13 cellular contexts compared by ENCODE assay signal in the genomic region with DNA sequence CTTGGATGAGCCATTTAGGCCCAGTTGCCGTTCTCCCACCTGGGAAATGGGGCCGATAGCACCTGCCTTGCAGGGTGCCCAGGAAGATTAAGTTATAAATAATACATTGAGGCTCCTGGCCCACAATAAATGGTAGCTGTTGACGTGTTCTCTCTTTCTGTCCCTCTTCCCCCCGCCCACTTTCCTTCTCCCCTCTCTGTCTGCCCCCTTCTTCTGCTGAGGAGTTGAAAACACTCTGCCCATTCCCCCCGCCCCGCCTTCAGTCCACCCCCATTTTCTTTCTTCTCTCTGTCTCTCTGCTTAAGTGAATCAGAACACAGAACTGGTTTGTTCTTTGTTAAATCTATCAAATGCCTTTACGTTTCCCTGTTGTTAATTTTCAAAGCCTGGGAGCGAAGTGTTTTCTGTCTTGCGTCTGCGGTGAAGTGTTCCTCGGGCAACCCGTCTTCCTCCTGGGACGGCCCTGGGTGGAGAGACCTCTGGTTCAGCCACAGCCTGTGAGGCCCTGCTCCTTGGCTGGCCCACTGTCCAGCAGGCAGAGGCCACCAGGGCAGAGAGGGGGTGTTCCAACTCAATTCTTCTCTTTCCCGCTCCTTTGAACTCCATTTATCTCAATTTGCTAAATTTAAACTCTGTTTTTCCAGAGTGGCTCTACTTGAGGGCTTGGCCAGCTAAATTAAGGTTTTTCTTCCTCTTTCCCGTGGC. TPM values are rescaled to one million over a fixed set of nuclear protein-coding genes. Genes with fewer than 3 reads are reported as not detected.
A peak's percentile ranks its signal among the peaks of the same experiment; 100 is the strongest.
DNase-seq lines count a peak whose midpoint lies in the region; ATAC-seq, FAIRE-seq and TF ChIP-seq lines count a peak whose summit lies in the region.
"Had no signal": no experiment of that assay in that cellular context is flagged by ENCODE, and none has a peak within 500 bp of the region (broad histone marks: within the 10 kb centered on the region; RNA-seq: fewer than 3 reads in every experiment).

No MANE protein-coding gene starts in this region.

- ATAC-seq in activated CD8-positive, alpha-beta T cell treated with anti-CD3 and anti-CD28 coated beads for 36 hours, result no peak
- ATAC-seq in activated CD8-positive, alpha-beta T cell treated with anti-CD3 and anti-CD28 coated beads, Interleukin-2, amount 10 ng/mL, durations not matched to agents 7 days and 5 days, result no peak
- ATAC-seq in activated B cell treated with CpG ODN at 0.5 μM for 24 hours (ENCODE audit: low read depth), result no peak
- no peak for ATAC-seq in omental fat pad (ENCODE audit: low FRiP score)

- FAIRE-seq in D721Med (lab: Jason Lieb, UNC), result no peak

- H3K36me3 Mint-ChIP-seq in activated CD8-positive, alpha-beta T cell treated with anti-CD3 and anti-CD28 coated beads for 36 hours (ENCODE audit: low read depth), result peaks cover 9% of the 10 kb centered on the region
- H3K36me3 Mint-ChIP-seq in activated CD8-positive, alpha-beta T cell treated with anti-CD3 and anti-CD28 coated beads, Interleukin-2, amount 10 ng/mL, durations not matched to agents 7 days and 5 days (ENCODE audit: low read depth), result peaks cover 25% of the 10 kb centered on the region
- no peaks in the 10 kb centered on the region for H3K36me3 Mint-ChIP-seq in activated B cell treated with CpG ODN at 0.5 μM for 24 hours (ENCODE audit: low read depth)

- H3K9me3 Mint-ChIP-seq in activated CD8-positive, alpha-beta T cell treated with anti-CD3 and anti-CD28 coated beads for 36 hours, result no peaks in the 10 kb centered on the region
- H3K9me3 Mint-ChIP-seq in activated CD8-positive, alpha-beta T cell treated with anti-CD3 and anti-CD28 coated beads, Interleukin-2, amount 10 ng/mL, durations not matched to agents 7 days and 5 days (ENCODE audit: insufficient read depth), result no peaks in the 10 kb centered on the region
- H3K9me3 Mint-ChIP-seq in activated B cell treated with CpG ODN at 0.5 μM for 24 hours, result no peaks in the 10 kb centered on the region

- DNase-seq in activated CD8-positive, alpha-beta T cell treated with anti-CD3 and anti-CD28 coated beads for 36 hours, result peak; percentile 39
- no peak for DNase-seq in activated CD8-positive, alpha-beta T cell treated with anti-CD3 and anti-CD28 coated beads, Interleukin-2, amount 10 ng/mL, durations not matched to agents 7 days and 5 days
- DNase-seq in activated B cell treated with CpG ODN at 0.5 μM for 24 hours (no peak), iPS-NIHi11 (ENCODE audit: low spot score) (peak; percentile 6), D721Med (ENCODE audit: insufficient read length, low spot score) (no peak), omental fat pad (ENCODE audit: low spot score) (no peak), HUDEP-2 (lab: John Stamatoyannopoulos, UW; ENCODE audit: unreplicated experiment in 76 of 76) (no peak)
- DNase-seq: HCEC 1CT, NCI-H1417 treated with DMSO at 0.1 percent for 48 hours, occipital lobe, SIG-M5, trophoblast cell had no signal

- peaks cover 37 to 76% (median 60%) of the 10 kb centered on the region in 3 donors for H3K4me1 ChIP-seq in skeletal muscle tissue (ENCODE audit: control insufficient read depth in 3 of 3, insufficient read depth in 3 of 3, low read length in 3 of 3)

- POLR2A ChIA-PET in activated CD8-positive, alpha-beta T cell treated with anti-CD3 and anti-CD28 coated beads for 36 hours (lab: Charles Lee), result interaction anchor here (1.0 kb wide), 1 partner anchor 27 kb away, joined by 3 read pairs; no protein-coding TSS in a partner anchor
- POLR2A ChIA-PET in activated CD8-positive, alpha-beta T cell treated with anti-CD3 and anti-CD28 coated beads, Interleukin-2, amount 10 ng/mL, durations not matched to agents 7 days and 5 days (lab: Charles Lee), result no interaction called here
- POLR2A ChIA-PET in activated B cell treated with CpG ODN at 0.5 μM for 24 hours (lab: Charles Lee), result no interaction called here

- H3K9me3 ChIP-seq in skeletal muscle tissue (ENCODE audit: control insufficient read depth in 3 of 3, low read length in 3 of 3), result no peaks in the 10 kb centered on the region

- no peak for TF ChIP-seq CTCF in activated CD8-positive, alpha-beta T cell treated with anti-CD3 and anti-CD28 coated beads for 36 hours (IDR thresholded peaks at IDR 0.05)
- TF ChIP-seq CTCF in activated B cell treated with CpG ODN at 0.5 μM for 24 hours (IDR thresholded peaks at IDR 0.05) (no peak), D721Med (IDR thresholded peaks at IDR 0.05; ENCODE audit: insufficient read depth, missing control alignments) (no peak), omental fat pad (IDR thresholded peaks at IDR 0.05) (no peak)

- CTCF ChIA-PET in activated CD8-positive, alpha-beta T cell treated with anti-CD3 and anti-CD28 coated beads for 36 hours (lab: Charles Lee), result interaction anchor here (0.9 to 1.5 kb wide), 4 partner anchors 11 to 148 kb away, joined by 3 to 4 read pairs (median 3); no protein-coding TSS in a partner anchor
- CTCF ChIA-PET in activated CD8-positive, alpha-beta T cell treated with anti-CD3 and anti-CD28 coated beads, Interleukin-2, amount 10 ng/mL, durations not matched to agents 7 days and 5 days (lab: Charles Lee), result interaction anchor here (1.7 kb wide), 1 partner anchor 160 kb away, joined by 4 read pairs; no protein-coding TSS in a partner anchor
- CTCF ChIA-PET in activated B cell treated with CpG ODN at 0.5 μM for 24 hours (lab: Charles Lee), result no interaction called here

- H3K27ac ChIP-seq in skeletal muscle tissue (ENCODE audit: low read depth, low read length), result peak overlapping the region; percentile 26

- H3K4me3 Mint-ChIP-seq in activated CD8-positive, alpha-beta T cell treated with anti-CD3 and anti-CD28 coated beads for 36 hours, result no peak overlapping the region
- H3K4me3 Mint-ChIP-seq in activated CD8-positive, alpha-beta T cell treated with anti-CD3 and anti-CD28 coated beads, Interleukin-2, amount 10 ng/mL, durations not matched to agents 7 days and 5 days, result no peak overlapping the region
- peak overlapping the region; percentile 65 for H3K4me3 Mint-ChIP-seq in activated B cell treated with CpG ODN at 0.5 μM for 24 hours

- H3K4me3 ChIP-seq in skeletal muscle tissue (ENCODE audit: low read length in 3 of 3), result no peak overlapping the region

- intact Hi-C loops in activated CD8-positive, alpha-beta T cell treated with anti-CD3 and anti-CD28 coated beads for 36 hours (cut with micrococcal nuclease), result loop anchor here (5.0 kb wide), 2 partner anchors 33 to 93 kb away; no protein-coding TSS in a partner anchor
- intact Hi-C loops in activated B cell treated with CpG ODN at 0.5 μM for 24 hours (cut with micrococcal nuclease), result no loop called here

- H3K27me3 Mint-ChIP-seq in activated CD8-positive, alpha-beta T cell treated with anti-CD3 and anti-CD28 coated beads for 36 hours, result no peaks in the 10 kb centered on the region
- H3K27me3 Mint-ChIP-seq in activated CD8-positive, alpha-beta T cell treated with anti-CD3 and anti-CD28 coated beads, Interleukin-2, amount 10 ng/mL, durations not matched to agents 7 days and 5 days (ENCODE audit: low read depth), result peaks cover 6% of the 10 kb centered on the region
- H3K27me3 Mint-ChIP-seq in activated B cell treated with CpG ODN at 0.5 μM for 24 hours, result peaks cover 25% of the 10 kb centered on the region

- H3K4me1 Mint-ChIP-seq in activated CD8-positive, alpha-beta T cell treated with anti-CD3 and anti-CD28 coated beads for 36 hours (ENCODE audit: low read depth), result peaks cover 83% of the 10 kb centered on the region
- H3K4me1 Mint-ChIP-seq in activated CD8-positive, alpha-beta T cell treated with anti-CD3 and anti-CD28 coated beads, Interleukin-2, amount 10 ng/mL, durations not matched to agents 7 days and 5 days (ENCODE audit: low read depth), result peaks cover 38% of the 10 kb centered on the region
- peaks cover 37% of the 10 kb centered on the region for H3K4me1 Mint-ChIP-seq in activated B cell treated with CpG ODN at 0.5 μM for 24 hours

- H3K27ac Mint-ChIP-seq in activated CD8-positive, alpha-beta T cell treated with anti-CD3 and anti-CD28 coated beads for 36 hours, result peak overlapping the region; percentile 18
- H3K27ac Mint-ChIP-seq in activated CD8-positive, alpha-beta T cell treated with anti-CD3 and anti-CD28 coated beads, Interleukin-2, amount 10 ng/mL, durations not matched to agents 7 days and 5 days, result no peak overlapping the region
- no peak overlapping the region for H3K27ac Mint-ChIP-seq in activated B cell treated with CpG ODN at 0.5 μM for 24 hours

- no peaks in the 10 kb centered on the region for H3K27me3 ChIP-seq in skeletal muscle tissue (ENCODE audit: control insufficient read depth in 3 of 3, insufficient read depth in 3 of 3, low read length in 3 of 3)

- H3K36me3 ChIP-seq in skeletal muscle tissue (ENCODE audit: control insufficient read depth in 3 of 3, insufficient read depth in 3 of 3, low read length in 3 of 3), result peaks cover 4 to 14% (median 5%) of the 10 kb centered on the region in 3 donors

- peak overlapping the region in 1 of 3 donors; percentile 76 for H3K9ac ChIP-seq in skeletal muscle tissue (ENCODE audit: low read depth in 1 of 3, low read length in 3 of 3)

RNA-seq across cellular contexts. Expression of a gene that starts 29.3 kb away (rescaled TPM):
- 10 to 100 TPM; 15.3 to 17.7 TPM for total RNA-seq in activated CD8-positive, alpha-beta T cell treated with anti-CD3 and anti-CD28 coated beads for 36 hours
- 1 to 10 TPM; 4.5 to 5.1 TPM for total RNA-seq in activated CD8-positive, alpha-beta T cell treated with anti-CD3 and anti-CD28 coated beads, Interleukin-2, amount 10 ng/mL, durations not matched to agents 7 days and 5 days
- 13.5 and 15.1 TPM in 2 replicates for total RNA-seq in activated B cell treated with CpG ODN at 0.5 μM for 24 hours
- total RNA-seq in skeletal muscle tissue, result 9.9 TPM
- 10 to 100 TPM; 26.0 to 57.3 (median 53.6) TPM for total RNA-seq in omental fat pad

RNA-seq across cellular contexts. Expression of a gene that starts 49.1 kb away (rescaled TPM):
- total RNA-seq in activated CD8-positive, alpha-beta T cell treated with anti-CD3 and anti-CD28 coated beads for 36 hours, result 10 to 100 TPM; 25.6 to 27.4 TPM
- total RNA-seq in activated CD8-positive, alpha-beta T cell treated with anti-CD3 and anti-CD28 coated beads, Interleukin-2, amount 10 ng/mL, durations not matched to agents 7 days and 5 days, result 10 to 100 TPM; 26.2 to 26.7 TPM
- total RNA-seq in activated B cell treated with CpG ODN at 0.5 μM for 24 hours, result 34.6 and 35.3 TPM in 2 replicates
- 35.0 TPM for total RNA-seq in skeletal muscle tissue
- 10 to 100 TPM; 40.8 to 84.2 (median 61.3) TPM for total RNA-seq in omental fat pad

Comparison
In these comparisons a context has a peak if more than half of its experiments do, and no peak if none do; other contexts are left out.
1. DNase-seq: peak in activated CD8-positive, alpha-beta T cell treated with anti-CD3 and anti-CD28 coated beads for 36 hours (single experiment) and iPS-NIHi11 (single experiment); none in activated CD8-positive, alpha-beta T cell treated with anti-CD3 and anti-CD28 coated beads, Interleukin-2, amount 10 ng/mL, durations not matched to agents 7 days and 5 days (single experiment), activated B cell treated with CpG ODN at 0.5 μM for 24 hours (single experiment), D721Med (single experiment), omental fat pad (single experiment) and HUDEP-2 (0 of 76).